Comparison of ENCODE assay signal across 16 cellular contexts in genomic region chr7:80614911-80615310, GRCh38. TPM values are rescaled to one million over a fixed set of nuclear protein-coding genes. Genes with fewer than 3 reads are reported as not detected.
A peak's percentile ranks its signal among the peaks of the same experiment; 100 is the strongest.
DNase-seq lines count a peak whose midpoint lies in the region; ATAC-seq and TF ChIP-seq lines count a peak whose summit lies in the region.
"Had no signal": no experiment of that assay in that cellular context is flagged by ENCODE, and none has a peak within 500 bp of the region (broad histone marks: within the 10 kb centered on the region; RNA-seq: fewer than 3 reads in every experiment).

No MANE protein-coding gene starts in this region.

- peaks cover 6 to 83% (median 55%) of the 10 kb centered on the region in 12 donors for H3K4me1 ChIP-seq in heart left ventricle
- H3K4me1 ChIP-seq in left lung, result peaks cover 20 to 59% of the 10 kb centered on the region in 2 donors
- peaks cover 9% of the 10 kb centered on the region for H3K4me1 ChIP-seq in vagina

- H3K9me3 ChIP-seq in heart left ventricle (peaks cover 0 to 9% (median 3%) of the 10 kb centered on the region in 12 donors), left lung (peaks cover 0 to 5% of the 10 kb centered on the region in 2 donors), vagina (no peaks in the 10 kb centered on the region)
- H3K9me3 ChIP-seq: transverse colon had no signal

- POLR2A ChIA-PET in WTC11 (lab: Charles Lee), result no interaction called here

- H3K9me3 Mint-ChIP-seq in WTC11, result peaks cover 9% of the 10 kb centered on the region
- H3K9me3 Mint-ChIP-seq: activated CD4-positive, alpha-beta T cell treated with anti-CD3 and anti-CD28 coated beads, Interleukin-2, amount 10 ng/mL, durations not matched to agents 24 days and 14 days; T-helper 1 cell treated with Interleukin-12 subunit alpha and Interleukin-12 subunit beta and Interleukin-4 antibody, amounts not matched to agents 30 μg/mL and 1 μg/mL, for 36 hours had no signal

- ATAC-seq in heart left ventricle (no peak), left lung (peak; percentile 76), WTC11 (no peak; the same call in 1 of the 2 replicates)
- ATAC-seq: activated T-helper 17 cell treated with anti-CD3 and anti-CD28 coated beads, Interleukin-2, amount 50 U/mL, for 72 hours had no signal

- peaks cover 3% of the 10 kb centered on the region; the same call in 1 of the 2 replicates for H3K36me3 Mint-ChIP-seq in WTC11

- no peak overlapping the region for H3K27ac Mint-ChIP-seq in WTC11
- H3K27ac Mint-ChIP-seq: activated CD4-positive, alpha-beta T cell treated with anti-CD3 and anti-CD28 coated beads, Interleukin-2, amount 10 ng/mL, durations not matched to agents 24 days and 14 days; activated T-helper 17 cell treated with anti-CD3 and anti-CD28 coated beads, Interleukin-2, amount 50 U/mL, for 72 hours; T-helper 1 cell treated with Interleukin-12 subunit alpha and Interleukin-12 subunit beta and Interleukin-4 antibody, amounts not matched to agents 30 μg/mL and 1 μg/mL, for 36 hours had no signal

- 59 to 81% (median 65%) methylated on average over 5 of the region's 5 CpGs for WGBS in heart left ventricle, 4 donors

- intact Hi-C loops in heart left ventricle (cut with DNase I), result no loop called here
- intact Hi-C loops in cardiac septum (cut with DNase I), result no loop called here
- intact Hi-C loops in left lung (cut with DNase I), result no loop called here
- intact Hi-C loops in vagina (cut with DNase I), result no loop called here

- CTCF ChIA-PET in WTC11 (lab: Charles Lee), result no interaction called here

- no peak overlapping the region for H3K4me3 Mint-ChIP-seq in WTC11
- H3K4me3 Mint-ChIP-seq: activated CD4-positive, alpha-beta T cell treated with anti-CD3 and anti-CD28 coated beads, Interleukin-2, amount 10 ng/mL, durations not matched to agents 24 days and 14 days; activated T-helper 17 cell treated with anti-CD3 and anti-CD28 coated beads, Interleukin-2, amount 50 U/mL, for 72 hours; brain; T-helper 1 cell treated with Interleukin-12 subunit alpha and Interleukin-12 subunit beta and Interleukin-4 antibody, amounts not matched to agents 30 μg/mL and 1 μg/mL, for 36 hours had no signal

- H3K27me3 Mint-ChIP-seq in WTC11 (ENCODE audit: low read depth), result no peaks in the 10 kb centered on the region
- H3K27me3 Mint-ChIP-seq: activated CD4-positive, alpha-beta T cell treated with anti-CD3 and anti-CD28 coated beads, Interleukin-2, amount 10 ng/mL, durations not matched to agents 24 days and 14 days; activated T-helper 17 cell treated with anti-CD3 and anti-CD28 coated beads, Interleukin-2, amount 50 U/mL, for 72 hours; brain had no signal

- H3K27ac ChIP-seq in heart left ventricle (peak overlapping the region in 10 of 12 donors; percentile 1 to 83 (median 58)), left lung (peak overlapping the region; percentile 59 to 60), vagina (peak overlapping the region; percentile 27)
- H3K27ac ChIP-seq: sigmoid colon had no signal

- H3K4me3 ChIP-seq in heart left ventricle, result peak overlapping the region in 1 of 12 donors; percentile 3
- H3K4me3 ChIP-seq in left lung, result no peak overlapping the region
- H3K4me3 ChIP-seq in vagina, result no peak overlapping the region
- H3K4me3 ChIP-seq: sigmoid colon, transverse colon had no signal

- DNase-seq in heart left ventricle (no peak), cardiac septum (ENCODE audit: low spot score) (no peak), T1000 (lab: John Stamatoyannopoulos, UW) (peak; percentile 35), left lung (no peak), vagina (ENCODE audit: extremely low spot score in 2 of 2) (no peak), WTC11 (ENCODE audit: low spot score) (no peak), NCI-H2196 treated with DMSO at 0.1 percent for 48 hours (lab: John Stamatoyannopoulos, UW; ENCODE audit: unreplicated experiment) (no peak), amygdala (lab: John Stamatoyannopoulos, UW) (no peak)
- DNase-seq: activated CD4-positive, alpha-beta T cell treated with anti-CD3 and anti-CD28 coated beads, Interleukin-2, amount 10 ng/mL, durations not matched to agents 24 days and 14 days; DMS153; NCI-H345; sigmoid colon; transverse colon had no signal

- TF ChIP-seq POLR2A in heart left ventricle (IDR thresholded peaks at IDR 0.05), result no peak
- no peak for TF ChIP-seq POLR2A in vagina (IDR thresholded peaks at IDR 0.05)

- TF ChIP-seq CTCF in heart left ventricle (IDR thresholded peaks at IDR 0.05), result no peak
- TF ChIP-seq CTCF in left lung (IDR thresholded peaks at IDR 0.05), result no peak
- TF ChIP-seq CTCF in vagina (IDR thresholded peaks at IDR 0.05), result no peak
- TF ChIP-seq CTCF in WTC11 (IDR thresholded peaks at IDR 0.05), result no peak

- peaks cover 16% of the 10 kb centered on the region for H3K4me1 Mint-ChIP-seq in WTC11
- H3K4me1 Mint-ChIP-seq: activated CD4-positive, alpha-beta T cell treated with anti-CD3 and anti-CD28 coated beads, Interleukin-2, amount 10 ng/mL, durations not matched to agents 24 days and 14 days; activated T-helper 17 cell treated with anti-CD3 and anti-CD28 coated beads, Interleukin-2, amount 50 U/mL, for 72 hours had no signal

- H3K27me3 ChIP-seq in heart left ventricle, result no peaks in the 10 kb centered on the region
- H3K27me3 ChIP-seq in left lung, result no peaks in the 10 kb centered on the region
- H3K27me3 ChIP-seq in vagina, result no peaks in the 10 kb centered on the region
- H3K27me3 ChIP-seq: sigmoid colon, transverse colon had no signal

- H3K36me3 ChIP-seq in heart left ventricle, result peaks cover 0 to 4% (median 0%) of the 10 kb centered on the region in 9 donors
- H3K36me3 ChIP-seq in left lung, result no peaks in the 10 kb centered on the region
- H3K36me3 ChIP-seq in vagina, result no peaks in the 10 kb centered on the region
- H3K36me3 ChIP-seq: sigmoid colon, transverse colon had no signal

TF ChIP-seq in WTC11, 78 proteins besides CTCF, POLR2A, EP300 and RAD21 (continues in another document):
- TF ChIP-seq ZNF423 (CRISPR knock-in tag; IDR thresholded peaks at IDR 0.05) (no peak), ZNF396 (CRISPR knock-in tag; IDR thresholded peaks at IDR 0.05; ENCODE audit: borderline replicate concordance) (no peak), ZBTB21 (CRISPR knock-in tag; IDR thresholded peaks at IDR 0.05; ENCODE audit: borderline replicate concordance) (no peak), NR3C1 (CRISPR knock-in tag; conservative IDR thresholded peaks at IDR 0.05; ENCODE audit: low read depth) (no peak), ATF3 (CRISPR knock-in tag; conservative IDR thresholded peaks at IDR 0.05) (no peak), ATF2 (CRISPR knock-in tag; IDR thresholded peaks at IDR 0.05; ENCODE audit: borderline replicate concordance, low read depth) (no peak), EMX1 (CRISPR knock-in tag; IDR thresholded peaks at IDR 0.05) (no peak), ARID4B (CRISPR knock-in tag; IDR thresholded peaks at IDR 0.05; ENCODE audit: borderline replicate concordance) (no peak)

RNA-seq across cellular contexts. Expression of gene CD36, which starts 23.5 kb away (rescaled TPM):
- total RNA-seq in heart left ventricle, result 1,000 to 10,000 TPM in 7 of 9 donors, 100 to 1,000 TPM in 2; 891 to 1,960 (median 1,108) TPM
- 100 to 1,000 TPM; 289 to 529 TPM for polyA plus RNA-seq in heart left ventricle
- total RNA-seq in cardiac septum, result 717 TPM
- total RNA-seq in left lung, result 100 to 1,000 TPM; 137 to 253 TPM
- 102 TPM for total RNA-seq in vagina
- 0.25 to 1.4 TPM (median 0.34 TPM) in 3 replicates for total RNA-seq in WTC11 (2021)
- total RNA-seq: activated CD4-positive, alpha-beta T cell treated with anti-CD3 and anti-CD28 coated beads, Interleukin-2, amount 10 ng/mL, durations not matched to agents 24 days and 14 days; activated T-helper 17 cell treated with anti-CD3 and anti-CD28 coated beads, Interleukin-2, amount 50 U/mL, for 72 hours had no signal

Comparison
In these comparisons a context has a peak if more than half of its experiments do, and no peak if none do; other contexts are left out.
1. RNA of gene CD36, which starts 23.5 kb away (total RNA-seq): 891 to 1,960 TPM in heart left ventricle, 717 TPM in cardiac septum (single experiment), 137 to 253 TPM in left lung and 102 TPM in vagina (single experiment); 0.25 to 1.4 TPM in WTC11; every median in the first group is over 10 times any median in the second.
2. Peak in every context shown above with its lines, with median percentiles within 50 percentile points of each other: H3K27ac ChIP-seq.